ENCODE assay signal across 7 cellular contexts in the genomic region with DNA sequence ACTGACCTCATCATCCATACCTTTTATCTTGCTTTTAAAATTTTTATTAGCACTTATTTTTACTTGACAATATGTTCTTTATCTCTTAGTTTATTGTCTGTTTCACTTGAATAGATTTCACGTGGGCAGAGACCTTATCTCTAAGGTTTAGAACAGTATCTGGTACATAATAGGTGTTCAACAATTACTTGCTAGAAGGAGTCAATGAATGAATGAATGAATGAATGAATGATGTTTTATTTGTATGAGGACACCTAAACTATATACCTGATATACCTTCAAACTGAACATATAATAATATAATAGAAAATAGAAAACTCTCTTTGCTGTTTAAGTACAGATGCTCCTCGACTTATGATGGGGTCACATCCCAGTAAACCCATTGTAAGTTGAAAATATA.
"Had no signal": no experiment of that assay in that cellular context is flagged by ENCODE, and none has a peak within 500 bp of the region (broad histone marks: within the 10 kb centered on the region; RNA-seq: fewer than 3 reads in every experiment).

No MANE protein-coding gene starts in this region.

- H3K9ac ChIP-seq: KMS-11 had no signal

- H3K4me2 ChIP-seq: KMS-11 had no signal

- H3K4me3 Mint-ChIP-seq: IgD-negative memory B cell had no signal

- DNase-seq: IMR-90, KBM-7, KG1 had no signal

- FAIRE-seq: HTR-8/SVneo had no signal

- H3K27me3 Mint-ChIP-seq: IgD-negative memory B cell had no signal

- H3K27ac ChIP-seq: HL-60, KMS-11 had no signal

- H3K27ac Mint-ChIP-seq: IgD-negative memory B cell had no signal
